ENCODE assay signal across 8 cellular contexts in the genomic region with DNA sequence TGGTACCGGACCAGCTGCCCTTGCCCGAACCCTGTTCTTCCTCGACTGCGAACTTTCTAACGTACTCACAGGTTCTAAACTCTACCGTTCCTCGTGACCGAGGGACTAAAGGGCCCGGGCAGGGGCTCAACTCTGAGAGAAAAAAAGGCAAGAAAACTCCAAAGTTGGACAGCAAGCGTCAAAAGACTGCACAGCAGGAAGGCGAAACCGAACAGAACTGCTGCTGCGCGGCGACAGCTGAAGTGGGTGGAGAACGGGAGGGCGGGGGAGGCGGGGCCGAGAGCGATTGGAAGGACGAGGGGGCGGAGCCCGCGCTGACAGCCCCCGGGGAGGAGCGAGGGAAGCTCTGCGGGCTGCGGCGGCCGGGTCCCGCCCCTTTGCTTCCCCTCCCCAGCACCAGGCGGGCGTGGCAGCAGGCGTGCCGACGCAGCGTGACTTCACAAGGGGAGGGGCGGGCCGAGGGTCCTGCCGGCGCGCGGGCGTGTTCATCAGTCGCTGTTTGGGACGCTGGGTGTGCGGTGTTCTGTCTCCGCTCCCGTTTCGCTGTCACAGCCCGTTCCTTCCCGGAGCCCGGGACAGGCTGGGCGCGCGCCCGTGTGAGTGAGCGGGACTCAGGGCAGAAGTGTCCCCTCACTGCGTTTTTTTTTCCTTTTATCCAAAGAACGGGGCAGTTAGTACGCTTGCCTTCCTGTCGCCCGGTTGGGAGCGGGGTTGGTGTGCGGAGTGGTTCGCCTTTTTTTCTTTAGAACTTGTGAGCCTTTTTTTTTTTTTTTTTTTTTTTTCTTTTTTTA. TPM values are rescaled to one million over a fixed set of nuclear protein-coding genes. Genes with fewer than 3 reads are reported as not detected.
DNase-seq lines count a peak whose midpoint lies in the region; ATAC-seq and TF ChIP-seq lines count a peak whose summit lies in the region.

A gene with protein sequence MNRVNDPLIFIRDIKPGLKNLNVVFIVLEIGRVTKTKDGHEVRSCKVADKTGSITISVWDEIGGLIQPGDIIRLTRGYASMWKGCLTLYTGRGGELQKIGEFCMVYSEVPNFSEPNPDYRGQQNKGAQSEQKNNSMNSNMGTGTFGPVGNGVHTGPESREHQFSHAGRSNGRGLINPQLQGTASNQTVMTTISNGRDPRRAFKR (plus strand): TSS at position 491 of the 791 bp plus-strand sequence. CDS start 479 bp downstream, outside the sequence.

- DNase-seq in CD14-positive monocyte (ENCODE audit: low spot score), result peak; percentile 99
- DNase-seq in NCI-H748 treated with DMSO at 0.1 percent for 48 hours (lab: John Stamatoyannopoulos, UW), result peak; percentile 95
- DNase-seq in activated CD4-positive, alpha-beta T cell treated with anti-CD3 and anti-CD28 coated beads, Interleukin-2, amount 50 U/mL, for 1 hour, result peak; percentile 99
- DNase-seq in cortex of kidney (lab: John Stamatoyannopoulos, UW), result peak; percentile 97
- peak; percentile 99 for DNase-seq in left lobe of liver (ENCODE audit: low spot score)
- peak; percentile 98 to 99 for DNase-seq in stimulated activated CD4-positive, alpha-beta T cell treated with anti-CD3 and anti-CD28 coated beads, Interleukin-2, amount 100 ng/mL, for 24 hours

- H3K27me3 Mint-ChIP-seq in CD14-positive monocyte (ENCODE audit: low read depth in 3 of 3), result peaks cover 0 to 5% (median 0%) of the 10 kb centered on the region in 3 donors

- ATAC-seq in GM19395 (IDR thresholded peaks at IDR 0.05; ENCODE audit: unreplicated experiment), result peak; percentile 59
- peak; percentile 33 for ATAC-seq in HG03558 (IDR thresholded peaks at IDR 0.05; ENCODE audit: extremely low read depth, unreplicated experiment)
- peak; percentile 96 for ATAC-seq in left lobe of liver

- peaks cover 60% of the 10 kb centered on the region for H3K4me1 Mint-ChIP-seq in CD14-positive monocyte

- H3K4me3 Mint-ChIP-seq in CD14-positive monocyte, result peak within 1 kb of the TSS; percentile 92 to 98

- no peak for TF ChIP-seq CTCF in CD14-positive monocyte (IDR thresholded peaks at IDR 0.05)

- peak within 1 kb of the TSS; percentile 99 to 100 (median 100) for H3K27ac Mint-ChIP-seq in CD14-positive monocyte

- H3K36me3 Mint-ChIP-seq in CD14-positive monocyte, result peaks cover 17% of the 10 kb centered on the region in 2 donors

- H3K9me3 Mint-ChIP-seq in CD14-positive monocyte, result peaks cover 0 to 5% (median 2%) of the 10 kb centered on the region in 7 donors

- intact Hi-C loops in CD14-positive monocyte (cut with micrococcal nuclease), result loop anchor here (5.0 kb wide), 2 partner anchors 41 to 56 kb away; no protein-coding TSS in a partner anchor

RNA-seq across cellular contexts. Expression of the gene that starts here (rescaled TPM):
- polyA plus RNA-seq in CD14-positive monocyte, result 10 to 100 TPM in 1 of 2 donors, 1 to 10 TPM in 1; 8.0 to 13.3 TPM
- 5.9 TPM for total RNA-seq in left lobe of liver

Comparison
In these comparisons a context has a peak if more than half of its experiments do, and no peak if none do; other contexts are left out.
1. Peak in every context shown above with its lines: DNase-seq and ATAC-seq.
2. ATAC-seq: peak in every context shown above with its lines; median percentile 96 in left lobe of liver; 59 in GM19395; 33 in HG03558.